In genomic region chrX:48786341-48786800, GRCh38 we compare ENCODE assay signal across 22 cellular contexts. TPM values are rescaled to one million over a fixed set of nuclear protein-coding genes. Genes with fewer than 3 reads are reported as not detected.
DNase-seq lines count a peak whose midpoint lies in the region; ATAC-seq and TF ChIP-seq lines count a peak whose summit lies in the region.
"Had no signal": no experiment of that assay in that cellular context is flagged by ENCODE, and none has a peak within 500 bp of the region (broad histone marks: within the 10 kb centered on the region; RNA-seq: fewer than 3 reads in every experiment).

TSS of gene GATA1 (plus strand) at chrX:48786590. CDS start at chrX:48791110, 4,520 bp downstream.

- H3K4me1 Mint-ChIP-seq in activated naive CD8-positive, alpha-beta T cell treated with anti-CD3 and anti-CD28 coated beads, Interleukin-2, amount 10 ng/mL, durations not matched to agents 7 days and 5 days: peaks cover 20% of the 10 kb centered on the region
- H3K4me1 Mint-ChIP-seq in activated naive CD8-positive, alpha-beta T cell treated with anti-CD3 and anti-CD28 coated beads, Interleukin-2, amount 50 U/mL, for 24 hours: peaks cover 3% of the 10 kb centered on the region
- no peaks in the 10 kb centered on the region for H3K4me1 Mint-ChIP-seq in activated T-helper 17 cell treated with anti-CD3 and anti-CD28 coated beads, Interleukin-2, amount 50 U/mL, for 72 hours
- H3K4me1 Mint-ChIP-seq in stimulated activated effector memory CD8-positive, alpha-beta T cell treated with anti-CD3 and anti-CD28 coated beads, Interleukin-12 subunit alpha, Interleukin-12 subunit beta, amount 100 ng/mL, for 72 hours: peaks cover 9% of the 10 kb centered on the region
- H3K4me1 Mint-ChIP-seq in activated T-cell treated with anti-CD3 and anti-CD28 coated beads, Interleukin-2, amount 50 U/mL, for 24 hours (ENCODE audit: low read depth): peaks cover 6% of the 10 kb centered on the region
- H3K4me1 Mint-ChIP-seq: B cell had no signal

- peak within 1 kb of the TSS; percentile 33 for H3K27ac Mint-ChIP-seq in activated naive CD8-positive, alpha-beta T cell treated with anti-CD3 and anti-CD28 coated beads, Interleukin-2, amount 10 ng/mL, durations not matched to agents 7 days and 5 days
- H3K27ac Mint-ChIP-seq in activated naive CD8-positive, alpha-beta T cell treated with anti-CD3 and anti-CD28 coated beads, Interleukin-2, amount 50 U/mL, for 24 hours: no peak within 1 kb of the TSS
- peak within 1 kb of the TSS; percentile 37 for H3K27ac Mint-ChIP-seq in activated T-helper 17 cell treated with anti-CD3 and anti-CD28 coated beads, Interleukin-2, amount 50 U/mL, for 72 hours
- H3K27ac Mint-ChIP-seq in stimulated activated effector memory CD8-positive, alpha-beta T cell treated with anti-CD3 and anti-CD28 coated beads, Interleukin-12 subunit alpha, Interleukin-12 subunit beta, amount 100 ng/mL, for 72 hours: peak within 1 kb of the TSS; percentile 20
- H3K27ac Mint-ChIP-seq in activated T-cell treated with anti-CD3 and anti-CD28 coated beads, Interleukin-2, amount 50 U/mL, for 24 hours: no peak within 1 kb of the TSS
- H3K27ac Mint-ChIP-seq: B cell had no signal

- H3K4me3 Mint-ChIP-seq in activated naive CD8-positive, alpha-beta T cell treated with anti-CD3 and anti-CD28 coated beads, Interleukin-2, amount 10 ng/mL, durations not matched to agents 7 days and 5 days: no peak within 1 kb of the TSS
- no peak within 1 kb of the TSS for H3K4me3 Mint-ChIP-seq in activated naive CD8-positive, alpha-beta T cell treated with anti-CD3 and anti-CD28 coated beads, Interleukin-2, amount 50 U/mL, for 24 hours
- no peak within 1 kb of the TSS for H3K4me3 Mint-ChIP-seq in activated T-helper 17 cell treated with anti-CD3 and anti-CD28 coated beads, Interleukin-2, amount 50 U/mL, for 72 hours
- H3K4me3 Mint-ChIP-seq in stimulated activated effector memory CD8-positive, alpha-beta T cell treated with anti-CD3 and anti-CD28 coated beads, Interleukin-12 subunit alpha, Interleukin-12 subunit beta, amount 100 ng/mL, for 72 hours: no peak within 1 kb of the TSS
- H3K4me3 Mint-ChIP-seq in activated T-cell treated with anti-CD3 and anti-CD28 coated beads, Interleukin-2, amount 50 U/mL, for 24 hours: no peak within 1 kb of the TSS
- H3K4me3 Mint-ChIP-seq: B cell had no signal

- H3K4me3 ChIP-seq in NB4 (ENCODE audit: low read depth, low read length): no peak within 1 kb of the TSS
- H3K4me3 ChIP-seq: GM23248 had no signal

- H3K9me3 Mint-ChIP-seq in activated naive CD8-positive, alpha-beta T cell treated with anti-CD3 and anti-CD28 coated beads, Interleukin-2, amount 10 ng/mL, durations not matched to agents 7 days and 5 days: no peaks in the 10 kb centered on the region
- H3K9me3 Mint-ChIP-seq in activated naive CD8-positive, alpha-beta T cell treated with anti-CD3 and anti-CD28 coated beads, Interleukin-2, amount 50 U/mL, for 24 hours: no peaks in the 10 kb centered on the region
- no peaks in the 10 kb centered on the region for H3K9me3 Mint-ChIP-seq in activated T-helper 17 cell treated with anti-CD3 and anti-CD28 coated beads, Interleukin-2, amount 50 U/mL, for 72 hours
- H3K9me3 Mint-ChIP-seq in stimulated activated effector memory CD8-positive, alpha-beta T cell treated with anti-CD3 and anti-CD28 coated beads, Interleukin-12 subunit alpha, Interleukin-12 subunit beta, amount 100 ng/mL, for 72 hours: no peaks in the 10 kb centered on the region
- no peaks in the 10 kb centered on the region for H3K9me3 Mint-ChIP-seq in activated T-cell treated with anti-CD3 and anti-CD28 coated beads, Interleukin-2, amount 50 U/mL, for 24 hours

- H3K36me3 Mint-ChIP-seq in activated naive CD8-positive, alpha-beta T cell treated with anti-CD3 and anti-CD28 coated beads, Interleukin-2, amount 10 ng/mL, durations not matched to agents 7 days and 5 days: no peaks in the 10 kb centered on the region
- no peaks in the 10 kb centered on the region for H3K36me3 Mint-ChIP-seq in activated naive CD8-positive, alpha-beta T cell treated with anti-CD3 and anti-CD28 coated beads, Interleukin-2, amount 50 U/mL, for 24 hours (ENCODE audit: low read depth)
- H3K36me3 Mint-ChIP-seq in activated T-helper 17 cell treated with anti-CD3 and anti-CD28 coated beads, Interleukin-2, amount 50 U/mL, for 72 hours (ENCODE audit: low read depth): no peaks in the 10 kb centered on the region
- no peaks in the 10 kb centered on the region for H3K36me3 Mint-ChIP-seq in stimulated activated effector memory CD8-positive, alpha-beta T cell treated with anti-CD3 and anti-CD28 coated beads, Interleukin-12 subunit alpha, Interleukin-12 subunit beta, amount 100 ng/mL, for 72 hours
- H3K36me3 Mint-ChIP-seq in activated T-cell treated with anti-CD3 and anti-CD28 coated beads, Interleukin-2, amount 50 U/mL, for 24 hours (ENCODE audit: low read depth): no peaks in the 10 kb centered on the region

- no peak for TF ChIP-seq CTCF in NB4 (IDR thresholded peaks at IDR 0.05; ENCODE audit: low read depth, low read length)

- ATAC-seq in activated naive CD8-positive, alpha-beta T cell treated with anti-CD3 and anti-CD28 coated beads, Interleukin-2, amount 10 ng/mL, durations not matched to agents 7 days and 5 days (ENCODE audit: low read depth): no peak
- no peak for ATAC-seq in activated naive CD8-positive, alpha-beta T cell treated with anti-CD3 and anti-CD28 coated beads, Interleukin-2, amount 50 U/mL, for 24 hours
- no peak for ATAC-seq in activated T-helper 17 cell treated with anti-CD3 and anti-CD28 coated beads, Interleukin-2, amount 50 U/mL, for 72 hours (replicated peaks)
- ATAC-seq in stimulated activated effector memory CD8-positive, alpha-beta T cell treated with anti-CD3 and anti-CD28 coated beads, Interleukin-12 subunit alpha, Interleukin-12 subunit beta, amount 100 ng/mL, for 72 hours: no peak

- POLR2A ChIA-PET in activated naive CD8-positive, alpha-beta T cell treated with anti-CD3 and anti-CD28 coated beads, Interleukin-2, amount 10 ng/mL, durations not matched to agents 7 days and 5 days (lab: Charles Lee): no interaction called here

- no peak for TF ChIP-seq POLR2A in NB4 (IDR thresholded peaks at IDR 0.05; ENCODE audit: extremely low read depth, insufficient read length)

- H3K27me3 Mint-ChIP-seq in activated naive CD8-positive, alpha-beta T cell treated with anti-CD3 and anti-CD28 coated beads, Interleukin-2, amount 10 ng/mL, durations not matched to agents 7 days and 5 days: peaks cover 8% of the 10 kb centered on the region
- H3K27me3 Mint-ChIP-seq in activated naive CD8-positive, alpha-beta T cell treated with anti-CD3 and anti-CD28 coated beads, Interleukin-2, amount 50 U/mL, for 24 hours: peaks cover 4% of the 10 kb centered on the region
- peaks cover 7% of the 10 kb centered on the region for H3K27me3 Mint-ChIP-seq in activated T-helper 17 cell treated with anti-CD3 and anti-CD28 coated beads, Interleukin-2, amount 50 U/mL, for 72 hours
- peaks cover 28% of the 10 kb centered on the region for H3K27me3 Mint-ChIP-seq in activated T-cell treated with anti-CD3 and anti-CD28 coated beads, Interleukin-2, amount 50 U/mL, for 24 hours

- DNase-seq in activated naive CD8-positive, alpha-beta T cell treated with anti-CD3 and anti-CD28 coated beads, Interleukin-2, amount 10 ng/mL, durations not matched to agents 7 days and 5 days: no peak
- DNase-seq in activated naive CD8-positive, alpha-beta T cell treated with anti-CD3 and anti-CD28 coated beads, Interleukin-2, amount 50 U/mL, for 24 hours: no peak
- DNase-seq in NB4 (ENCODE audit: low read depth) (peak; percentile 35), H4 (ENCODE audit: low spot score) (no peak)
- no peak for DNase-seq in stimulated activated effector memory CD8-positive, alpha-beta T cell treated with anti-CD3 and anti-CD28 coated beads, Interleukin-12 subunit alpha, Interleukin-12 subunit beta, amount 100 ng/mL, for 72 hours (ENCODE audit: low spot score in 2 of 2)
- no peak for DNase-seq in activated T-cell treated with anti-CD3 and anti-CD28 coated beads, Interleukin-2, amount 50 U/mL, for 24 hours
- DNase-seq in stimulated activated CD4-positive, alpha-beta T cell treated with anti-CD3 and anti-CD28 coated beads, Interleukin-4, amount 100 ng/mL, for 1 hour: no peak
- DNase-seq: DMS153, GF-D8, GM23248, KBM-7, NCI-H1105 treated with DMSO at 0.1 percent for 48 hours, NCI-H1694, NCI-H2081 treated with DMSO at 0.1 percent for 48 hours, NCI-H2227 treated with DMSO at 0.1 percent for 48 hours, NCI-H510A treated with DMSO at 0.1 percent for 48 hours, NCI-H774, Right ventricle myocardium superior had no signal

RNA-seq across cellular contexts. Expression of gene GATA1, which starts in this region (rescaled TPM):
- total RNA-seq in activated naive CD8-positive, alpha-beta T cell treated with anti-CD3 and anti-CD28 coated beads, Interleukin-2, amount 10 ng/mL, durations not matched to agents 7 days and 5 days: not detected
- not detected for total RNA-seq in activated T-helper 17 cell treated with anti-CD3 and anti-CD28 coated beads, Interleukin-2, amount 50 U/mL, for 72 hours
- not detected in 2 replicates for total RNA-seq in H4 (2014; rRNA removed; shearing (Covaris generic))
- total RNA-seq: A172, B cell, GM23248, OCI-LY7 had no signal

Comparison
In these comparisons a context has a peak if more than half of its experiments do, and no peak if none do; other contexts are left out.
1. H3K27ac Mint-ChIP-seq: peak in activated naive CD8-positive, alpha-beta T cell treated with anti-CD3 and anti-CD28 coated beads, Interleukin-2, amount 10 ng/mL, durations not matched to agents 7 days and 5 days (single experiment), activated T-helper 17 cell treated with anti-CD3 and anti-CD28 coated beads, Interleukin-2, amount 50 U/mL, for 72 hours (single experiment) and stimulated activated effector memory CD8-positive, alpha-beta T cell treated with anti-CD3 and anti-CD28 coated beads, Interleukin-12 subunit alpha, Interleukin-12 subunit beta, amount 100 ng/mL, for 72 hours (single experiment); none in activated naive CD8-positive, alpha-beta T cell treated with anti-CD3 and anti-CD28 coated beads, Interleukin-2, amount 50 U/mL, for 24 hours (single experiment) and activated T-cell treated with anti-CD3 and anti-CD28 coated beads, Interleukin-2, amount 50 U/mL, for 24 hours (single experiment).